ENCODE assay signal across 8 cellular contexts in genomic region chr19:29263305-29264080, GRCh38. TPM values are rescaled to one million over a fixed set of nuclear protein-coding genes. Genes with fewer than 3 reads are reported as not detected.
A peak's percentile ranks its signal among the peaks of the same experiment; 100 is the strongest.
DNase-seq lines count a peak whose midpoint lies in the region; ATAC-seq and TF ChIP-seq lines count a peak whose summit lies in the region.

No MANE protein-coding gene starts in this region.

- H3K36me3 Mint-ChIP-seq in nephron (ENCODE audit: low read depth), result no peaks in the 10 kb centered on the region

- H3K4me3 Mint-ChIP-seq in nephron, result no peak overlapping the region

- peaks cover 39% of the 10 kb centered on the region for H3K27me3 Mint-ChIP-seq in nephron (ENCODE audit: low read depth)

- 12% methylated on average over 7 of the region's 8 CpGs for WGBS in esophagus muscularis mucosa

- no peaks in the 10 kb centered on the region for H3K9me3 Mint-ChIP-seq in nephron

- no peak for TF ChIP-seq POLR2A in esophagus muscularis mucosa (IDR thresholded peaks at IDR 0.05; ENCODE audit: low read depth)

- H3K9me3 ChIP-seq in esophagus muscularis mucosa (no peaks in the 10 kb centered on the region), thoracic aorta (no peaks in the 10 kb centered on the region)

- H3K36me3 ChIP-seq in esophagus muscularis mucosa (no peaks in the 10 kb centered on the region), thoracic aorta (no peaks in the 10 kb centered on the region)

- no peak overlapping the region for H3K27ac Mint-ChIP-seq in nephron

- ATAC-seq in thoracic aorta (ENCODE audit: insufficient number of reproducible peaks, low FRiP score, low read depth), result no peak
- ATAC-seq in GM19023 (IDR thresholded peaks at IDR 0.05; ENCODE audit: unreplicated experiment), result no peak

- intact Hi-C loops in esophagus muscularis mucosa (cut with DNase I), result loop anchor here (5.0 kb wide), 1 partner anchor 526 kb away; no protein-coding TSS in a partner anchor

- peak; percentile 20 to 56 for DNase-seq in NCI-H446 (lab: John Stamatoyannopoulos, UW)
- no peak for DNase-seq in NCI-H446 treated with DMSO at 0.1 percent for 48 hours (lab: John Stamatoyannopoulos, UW)
- DNase-seq in NCI-H2171 (lab: John Stamatoyannopoulos, UW), result peak; percentile 64
- DNase-seq in activated CD8-positive, alpha-beta memory T cell treated with anti-CD3 and anti-CD28 coated beads for 4 hours (ENCODE audit: low read depth in 2 of 2), result peak; percentile 19
- DNase-seq in esophagus muscularis mucosa (ENCODE audit: extremely low spot score), result no peak
- no peak for DNase-seq in thoracic aorta (ENCODE audit: low spot score)

- H3K4me1 ChIP-seq in esophagus muscularis mucosa, result no peaks in the 10 kb centered on the region
- no peaks in the 10 kb centered on the region for H3K4me1 ChIP-seq in thoracic aorta (ENCODE audit: control insufficient read depth in 1 of 2, low read depth in 2 of 2)

- peaks cover 0 to 64% (median 0%) of the 10 kb centered on the region in 4 donors for H3K27me3 ChIP-seq in esophagus muscularis mucosa
- no peaks in the 10 kb centered on the region for H3K27me3 ChIP-seq in thoracic aorta (replicated peaks; ENCODE audit: insufficient read depth)

- TF ChIP-seq CTCF in esophagus muscularis mucosa (IDR thresholded peaks at IDR 0.05) (peak; percentile 52 to 72 (median 67)), nephron (IDR thresholded peaks at IDR 0.05; ENCODE audit: unreplicated experiment in 3 of 3) (peak; percentile 74 to 78 (median 75)), thoracic aorta (IDR thresholded peaks at IDR 0.05) (peak; percentile 54)

- no peak for TF ChIP-seq EP300 in esophagus muscularis mucosa (IDR thresholded peaks at IDR 0.05)

- H3K4me1 Mint-ChIP-seq in nephron, result peaks cover 11% of the 10 kb centered on the region

- no peak overlapping the region for H3K27ac ChIP-seq in esophagus muscularis mucosa (replicated peaks in 1 of 4)
- no peak overlapping the region for H3K27ac ChIP-seq in thoracic aorta

- no peak overlapping the region for H3K4me3 ChIP-seq in esophagus muscularis mucosa
- no peak overlapping the region for H3K4me3 ChIP-seq in thoracic aorta

RNA-seq across cellular contexts. Expression of gene UQCRFS1, which starts 50.5 kb away (rescaled TPM):
- 10 to 100 TPM; 41.1 to 46.4 (median 43.3) TPM for total RNA-seq in esophagus muscularis mucosa
- total RNA-seq in thoracic aorta, result 10 to 100 TPM; 16.8 to 18.5 TPM

Comparison
In these comparisons a context has a peak if more than half of its experiments do, and no peak if none do; other contexts are left out.
1. DNase-seq: peak in NCI-H446 (2 of 2), NCI-H2171 (single experiment) and activated CD8-positive, alpha-beta memory T cell treated with anti-CD3 and anti-CD28 coated beads for 4 hours (2 of 2); none in NCI-H446 treated with DMSO at 0.1 percent for 48 hours (single experiment), esophagus muscularis mucosa (single experiment) and thoracic aorta (single experiment).
2. Peak in every context shown above with its lines, with median percentiles within 50 percentile points of each other: CTCF ChIP-seq.